ENCODE assay signal across 1 cellular context in genomic region chr11:73168925-73169579, GRCh38.
TF ChIP-seq lines count a peak whose summit lies in the region.

No MANE protein-coding gene starts in this region.

TF ChIP-seq in WTC11, 78 proteins besides CTCF, POLR2A, EP300 and RAD21 (continued from another document):
- TF ChIP-seq E2F4 (CRISPR knock-in tag; IDR thresholded peaks at IDR 0.05; ENCODE audit: borderline replicate concordance, low read depth), result no peak
- TF ChIP-seq IRF2 (CRISPR knock-in tag; IDR thresholded peaks at IDR 0.05; ENCODE audit: borderline replicate concordance, low read depth), result no peak
- TF ChIP-seq SMAD3 (CRISPR knock-in tag; IDR thresholded peaks at IDR 0.05; ENCODE audit: borderline replicate concordance), result no peak
